1 cellular context compared by ENCODE assay signal in genomic region chr14:68569970-68570409, GRCh38.
TF ChIP-seq lines count a peak whose summit lies in the region.

No MANE protein-coding gene starts in this region.

TF ChIP-seq in HepG2, 621 proteins besides CTCF, POLR2A, EP300 and RAD21 (continued from another document and continues in another):
- 0 out of 2 replicates have a peak, but pooled peaks have one; percentile 27 for TF ChIP-seq AHDC1 (CRISPR knock-in tag; IDR thresholded peaks at IDR 0.05; ENCODE audit: borderline replicate concordance)
- TF ChIP-seq CBFB (CRISPR knock-in tag; IDR thresholded peaks at IDR 0.05) = no peak
- no peak for TF ChIP-seq BHLHE40 (IDR thresholded peaks at IDR 0.05; ENCODE audit: low read length)
- no peak for TF ChIP-seq DR1 (CRISPR knock-in tag; IDR thresholded peaks at IDR 0.05)
- TF ChIP-seq ZNF687 (CRISPR knock-in tag; IDR thresholded peaks at IDR 0.05) = peak; percentile 50
- TF ChIP-seq TCF7 (IDR thresholded peaks at IDR 0.05; ENCODE audit: low read depth) = no peak
- no peak for TF ChIP-seq FOXP1 (IDR thresholded peaks at IDR 0.05)
- TF ChIP-seq FOXP1 (CRISPR knock-in tag; IDR thresholded peaks at IDR 0.05) = peak; percentile 58; the same call in 1 of the 2 replicates
- no peak for TF ChIP-seq SNAPC5 (CRISPR knock-in tag; IDR thresholded peaks at IDR 0.05; ENCODE audit: borderline replicate concordance)
- TF ChIP-seq ARID3A (IDR thresholded peaks at IDR 0.05; ENCODE audit: low read depth, low read length) = no peak
- TF ChIP-seq XRCC5 (optimal IDR thresholded peaks at IDR 0.05; ENCODE audit: low read length) = peak; percentile 28
- TF ChIP-seq NPAS2 (CRISPR knock-in tag; IDR thresholded peaks at IDR 0.05; ENCODE audit: borderline replicate concordance) = no peak
- no peak for TF ChIP-seq ZNF740 (CRISPR knock-in tag; IDR thresholded peaks at IDR 0.05)
- TF ChIP-seq RNF219 (CRISPR knock-in tag; IDR thresholded peaks at IDR 0.05) = no peak
- TF ChIP-seq CEBPB (IDR thresholded peaks at IDR 0.05; ENCODE audit: borderline replicate concordance, low read depth, low read length) = no peak
- TF ChIP-seq SOX13 (IDR thresholded peaks at IDR 0.05) = no peak
- peak in 1 of 2 experiments; percentile 64; a peak in 1 of 4 replicates for TF ChIP-seq SOX13 (CRISPR knock-in tag; conservative IDR thresholded peaks at IDR 0.05 in 1 of 2, IDR thresholded peaks at IDR 0.05 in 1 of 2)
- no peak for TF ChIP-seq ZNF432 (CRISPR knock-in tag; IDR thresholded peaks at IDR 0.05; ENCODE audit: borderline replicate concordance)
- no peak for TF ChIP-seq ATF1 (CRISPR knock-in tag; IDR thresholded peaks at IDR 0.05)
- no peak for TF ChIP-seq PBX2 (CRISPR knock-in tag; IDR thresholded peaks at IDR 0.05)
- TF ChIP-seq POLR2AphosphoS2 (IDR thresholded peaks at IDR 0.05; ENCODE audit: low read depth, low read length) = no peak
- 0 out of 2 replicates have a peak, but pooled peaks have one; percentile 13 for TF ChIP-seq FOXO1 (CRISPR knock-in tag; IDR thresholded peaks at IDR 0.05)
- TF ChIP-seq ATF7 (IDR thresholded peaks at IDR 0.05) = no peak
- TF ChIP-seq ATF7 (CRISPR knock-in tag; IDR thresholded peaks at IDR 0.05) = no peak
- TF ChIP-seq GABPB1 (CRISPR knock-in tag; IDR thresholded peaks at IDR 0.05) = no peak
- no peak for TF ChIP-seq ZFP37 (CRISPR knock-in tag; IDR thresholded peaks at IDR 0.05; ENCODE audit: borderline replicate concordance)
- no peak for TF ChIP-seq TFDP1 (CRISPR knock-in tag; IDR thresholded peaks at IDR 0.05; ENCODE audit: borderline replicate concordance)
- TF ChIP-seq GATAD2A (CRISPR knock-in tag; IDR thresholded peaks at IDR 0.05) = peak; percentile 44; the same call in 1 of the 2 replicates
- no peak for TF ChIP-seq DNMT1 (CRISPR knock-in tag; IDR thresholded peaks at IDR 0.05)
- no peak for TF ChIP-seq NR2F6 (IDR thresholded peaks at IDR 0.05)
- TF ChIP-seq NR2F6 (CRISPR knock-in tag; IDR thresholded peaks at IDR 0.05) = 0 out of 2 replicates have a peak, but pooled peaks have one; percentile 12
- TF ChIP-seq ZNF382 (CRISPR knock-in tag; IDR thresholded peaks at IDR 0.05; ENCODE audit: borderline replicate concordance) = no peak
- TF ChIP-seq TAF1 (CRISPR knock-in tag; IDR thresholded peaks at IDR 0.05) = no peak
- TF ChIP-seq ZFX (CRISPR knock-in tag; IDR thresholded peaks at IDR 0.05; ENCODE audit: low read depth) = peak; percentile 33; the same call in 1 of the 2 replicates
- TF ChIP-seq CHD2 (IDR thresholded peaks at IDR 0.05; ENCODE audit: low read depth, low read length) = no peak
- no peak for TF ChIP-seq TFE3 (CRISPR knock-in tag; IDR thresholded peaks at IDR 0.05)
- TF ChIP-seq ZNF24 (IDR thresholded peaks at IDR 0.05) = no peak
- peak; percentile 56 for TF ChIP-seq ARID5B (CRISPR knock-in tag; IDR thresholded peaks at IDR 0.05)
- no peak for TF ChIP-seq STAG1 (CRISPR knock-in tag; IDR thresholded peaks at IDR 0.05)
- 0 out of 2 replicates have a peak, but pooled peaks have one; percentile 33 for TF ChIP-seq SAP130 (CRISPR knock-in tag; IDR thresholded peaks at IDR 0.05; ENCODE audit: low read depth)
